Comparison of ENCODE assay signal across 8 cellular contexts in genomic region chr2:189580267-189580661, GRCh38. TPM values are rescaled to one million over a fixed set of nuclear protein-coding genes. Genes with fewer than 3 reads are reported as not detected.
DNase-seq lines count a peak whose midpoint lies in the region; ATAC-seq and TF ChIP-seq lines count a peak whose summit lies in the region.

No MANE protein-coding gene starts in this region.

- peak overlapping the region; percentile 98 for H2AFZ ChIP-seq in trophoblast cell (ENCODE audit: insufficient read depth, low read length, poor library complexity)

- H4K91ac ChIP-seq in trophoblast cell (ENCODE audit: low read depth, low read length), result peak overlapping the region; percentile 83

- no peaks in the 10 kb centered on the region for H3K4me1 Mint-ChIP-seq in MCF 10A (ENCODE audit: insufficient read depth, unreplicated experiment)
- peaks cover 24% of the 10 kb centered on the region for H3K4me1 Mint-ChIP-seq in activated T-helper 2 cell treated with anti-CD3 and anti-CD28 coated beads, Interferon-gamma antibody, Interleukin-2, Interleukin-4, amounts not matched to agents 10 μg/mL and 5 μg/mL and 100 μg/mL, durations not matched to agents 14 hours and 24 hours and 36 hours (ENCODE audit: low read depth)

- intact Hi-C loops in breast epithelium (cut with DNase I; ENCODE audit: low total_unique reads) (no loop called here), MCF 10A (cut with micrococcal nuclease) (no loop called here), left cardiac atrium (cut with DNase I) (no loop called here)
- intact Hi-C loops in activated T-helper 2 cell treated with anti-CD3 and anti-CD28 coated beads, Interferon-gamma antibody, Interleukin-2, Interleukin-4, amounts not matched to agents 10 μg/mL and 5 μg/mL and 100 μg/mL, durations not matched to agents 14 hours and 24 hours and 36 hours (cut with micrococcal nuclease), result loop anchor here (5.0 kb wide), 1 partner anchor 138 kb away; the partner anchor contains the start of gene WDR75

- H4K8ac ChIP-seq in trophoblast cell (ENCODE audit: low read depth, low read length), result peak overlapping the region; percentile 82

- no peak for TF ChIP-seq POLR2A in breast epithelium (IDR thresholded peaks at IDR 0.05)

- peak overlapping the region; percentile 91 for H2BK12ac ChIP-seq in trophoblast cell (ENCODE audit: low read length)

- no peaks in the 10 kb centered on the region for H3K36me3 Mint-ChIP-seq in MCF 10A (ENCODE audit: insufficient read depth, unreplicated experiment)
- no peaks in the 10 kb centered on the region for H3K36me3 Mint-ChIP-seq in activated T-helper 2 cell treated with anti-CD3 and anti-CD28 coated beads, Interferon-gamma antibody, Interleukin-2, Interleukin-4, amounts not matched to agents 10 μg/mL and 5 μg/mL and 100 μg/mL, durations not matched to agents 14 hours and 24 hours and 36 hours (ENCODE audit: low read depth)

- WGBS in trophoblast cell (ENCODE audit: extremely low coverage, insufficient coverage, insufficient read length), result no CpG with 5 or more reads among the region's 13 CpGs

- no peak overlapping the region for H3K9ac ChIP-seq in trophoblast cell (ENCODE audit: low read length)

- no peak for TF ChIP-seq CTCF in breast epithelium (IDR thresholded peaks at IDR 0.05)
- no peak for TF ChIP-seq CTCF in MCF 10A (IDR thresholded peaks at IDR 0.05; ENCODE audit: unreplicated experiment)

- H3K36me3 ChIP-seq in breast epithelium, result no peaks in the 10 kb centered on the region
- H3K36me3 ChIP-seq in trophoblast cell (ENCODE audit: control insufficient read depth in 1 of 2, insufficient read depth in 2 of 2, low read length in 2 of 2), result no peaks in the 10 kb centered on the region

- peaks cover 14% of the 10 kb centered on the region for H3K79me1 ChIP-seq in trophoblast cell (ENCODE audit: low read length)

- H3K4me1 ChIP-seq in breast epithelium (no peaks in the 10 kb centered on the region), trophoblast cell (ENCODE audit: control insufficient read depth in 1 of 2, insufficient read depth in 2 of 2, low read length in 2 of 2) (peaks cover 9 to 13% of the 10 kb centered on the region in 2 experiments)

- no peak overlapping the region for H3K27ac Mint-ChIP-seq in MCF 10A (ENCODE audit: low read depth, unreplicated experiment)
- H3K27ac Mint-ChIP-seq in activated T-helper 2 cell treated with anti-CD3 and anti-CD28 coated beads, Interferon-gamma antibody, Interleukin-2, Interleukin-4, amounts not matched to agents 10 μg/mL and 5 μg/mL and 100 μg/mL, durations not matched to agents 14 hours and 24 hours and 36 hours, result no peak overlapping the region

- H3K27me3 ChIP-seq in breast epithelium (no peaks in the 10 kb centered on the region), trophoblast cell (ENCODE audit: insufficient read depth, low read length) (no peaks in the 10 kb centered on the region)

- H3K14ac ChIP-seq in trophoblast cell (ENCODE audit: low read length), result peak overlapping the region; percentile 86

- peak overlapping the region; percentile 83 for H2BK5ac ChIP-seq in trophoblast cell (ENCODE audit: low read depth, low read length, poor library complexity)

- H3K27ac ChIP-seq in breast epithelium (peak overlapping the region; percentile 87 to 91), trophoblast cell (ENCODE audit: low read depth, low read length) (peak overlapping the region; percentile 83)

- peak overlapping the region; percentile 89 for H2AK5ac ChIP-seq in trophoblast cell (ENCODE audit: low read length)

- H3K4ac ChIP-seq in trophoblast cell (ENCODE audit: low read depth, low read length), result peak overlapping the region; percentile 64

- peak; percentile 21 to 39 for ATAC-seq in left cardiac atrium

- H3K4me3 Mint-ChIP-seq in MCF 10A (ENCODE audit: unreplicated experiment), result no peak overlapping the region
- H3K4me3 Mint-ChIP-seq in activated T-helper 2 cell treated with anti-CD3 and anti-CD28 coated beads, Interferon-gamma antibody, Interleukin-2, Interleukin-4, amounts not matched to agents 10 μg/mL and 5 μg/mL and 100 μg/mL, durations not matched to agents 14 hours and 24 hours and 36 hours (ENCODE audit: low read depth), result peak overlapping the region; percentile 76

- H4K12ac ChIP-seq in trophoblast cell (ENCODE audit: low read depth, low read length), result peak overlapping the region; percentile 96

- H3K9me3 Mint-ChIP-seq in MCF 10A (ENCODE audit: unreplicated experiment), result peaks cover 13% of the 10 kb centered on the region
- H3K9me3 Mint-ChIP-seq in activated T-helper 2 cell treated with anti-CD3 and anti-CD28 coated beads, Interferon-gamma antibody, Interleukin-2, Interleukin-4, amounts not matched to agents 10 μg/mL and 5 μg/mL and 100 μg/mL, durations not matched to agents 14 hours and 24 hours and 36 hours, result no peaks in the 10 kb centered on the region

- H3K23ac ChIP-seq in trophoblast cell (ENCODE audit: low read length), result no peak overlapping the region

- no TSS peak for BruUV-seq in MCF 10A (replicated peaks; lab: Mats Ljungman, UMichigan)

- DNase-seq in breast epithelium (ENCODE audit: low spot score in 2 of 2), result no peak
- no peak for DNase-seq in MCF 10A (ENCODE audit: unreplicated experiment)
- DNase-seq in NCI-H1105 (lab: John Stamatoyannopoulos, UW), result peak; percentile 35
- peak; percentile 18 for DNase-seq in activated T-helper 2 cell treated with anti-CD3 and anti-CD28 coated beads, Interferon-gamma antibody, Interleukin-2, Interleukin-4, amounts not matched to agents 10 μg/mL and 5 μg/mL and 100 μg/mL, durations not matched to agents 14 hours and 24 hours and 36 hours (ENCODE audit: low spot score)
- peak; percentile 48 for DNase-seq in left cardiac atrium
- peak in 1 of 2 donors; percentile 13 for DNase-seq in trophoblast cell
- no peak for DNase-seq in dermis blood vessel endothelial cell
- DNase-seq in foreskin melanocyte, result no peak

- peak overlapping the region; percentile 38 for H2BK120ac ChIP-seq in trophoblast cell (ENCODE audit: insufficient read depth, low read length, poor library complexity)

- H3K9me3 ChIP-seq in breast epithelium (no peaks in the 10 kb centered on the region), trophoblast cell (ENCODE audit: insufficient read depth, low read depth, low read length) (no peaks in the 10 kb centered on the region)

- CTCF ChIA-PET in MCF 10A (lab: Yijun Ruan, JAX), result no interaction called here

- H3K27me3 Mint-ChIP-seq in MCF 10A (ENCODE audit: insufficient read depth, unreplicated experiment), result no peaks in the 10 kb centered on the region
- H3K27me3 Mint-ChIP-seq in activated T-helper 2 cell treated with anti-CD3 and anti-CD28 coated beads, Interferon-gamma antibody, Interleukin-2, Interleukin-4, amounts not matched to agents 10 μg/mL and 5 μg/mL and 100 μg/mL, durations not matched to agents 14 hours and 24 hours and 36 hours (ENCODE audit: low read depth), result peaks cover 38% of the 10 kb centered on the region

- POLR2A ChIA-PET in MCF 10A (lab: Yijun Ruan, JAX), result interaction anchor here (0.7 to 1.0 kb wide), 2 partner anchors 36 to 103 kb away, joined by 3 to 4 read pairs; no protein-coding TSS in a partner anchor

- peak overlapping the region; percentile 62 for H3K4me2 ChIP-seq in trophoblast cell (ENCODE audit: low read length)

- peaks cover 9% of the 10 kb centered on the region for H3K79me2 ChIP-seq in trophoblast cell (ENCODE audit: control insufficient read depth, insufficient read depth, low read length, poor library complexity)

- H3K4me3 ChIP-seq in breast epithelium, result peak overlapping the region; percentile 64 to 81 (median 67)
- peak overlapping the region; percentile 54 for H3K4me3 ChIP-seq in trophoblast cell (ENCODE audit: low read depth, low read length)

- peak overlapping the region; percentile 92 for H3K18ac ChIP-seq in trophoblast cell (ENCODE audit: low read length)

RNA-seq across cellular contexts. Expression of gene SLC40A1, which starts 0.3 kb away (rescaled TPM):
- total RNA-seq in breast epithelium (100 to 1,000 TPM in 2 of 3 donors, 10 to 100 TPM in 1; 42.2 to 183 (median 162) TPM), MCF 10A (2022) (0.15 TPM in 1 of 2 replicates, not detected in the other), left cardiac atrium (10 to 100 TPM; 39.1 to 79.3 TPM), dermis blood vessel endothelial cell (98.0 and 113 TPM in 2 replicates)
- total RNA-seq in activated T-helper 2 cell treated with anti-CD3 and anti-CD28 coated beads, Interferon-gamma antibody, Interleukin-2, Interleukin-4, amounts not matched to agents 10 μg/mL and 5 μg/mL and 100 μg/mL, durations not matched to agents 14 hours and 24 hours and 36 hours, result 1.8 and 2.4 TPM in 2 replicates
- polyA plus RNA-seq in trophoblast cell (2013), result 313 and 338 TPM in 2 replicates

Comparison
In these comparisons a context has a peak if more than half of its experiments do, and no peak if none do; other contexts are left out.
1. RNA of gene SLC40A1, which starts 0.3 kb away (total RNA-seq): 42.2 to 183 TPM in breast epithelium, 98.0 to 113 TPM in dermis blood vessel endothelial cell and 39.1 to 79.3 TPM in left cardiac atrium; 1.8 to 2.4 TPM in activated T-helper 2 cell treated with anti-CD3 and anti-CD28 coated beads, Interferon-gamma antibody, Interleukin-2, Interleukin-4, amounts not matched to agents 10 μg/mL and 5 μg/mL and 100 μg/mL, durations not matched to agents 14 hours and 24 hours and 36 hours and 0.15 TPM in MCF 10A; every median in the first group is over 10 times any median in the second.
2. DNase-seq: peak in NCI-H1105 (single experiment), activated T-helper 2 cell treated with anti-CD3 and anti-CD28 coated beads, Interferon-gamma antibody, Interleukin-2, Interleukin-4, amounts not matched to agents 10 μg/mL and 5 μg/mL and 100 μg/mL, durations not matched to agents 14 hours and 24 hours and 36 hours (single experiment) and left cardiac atrium (single experiment); none in breast epithelium (0 of 2), MCF 10A (single experiment), dermis blood vessel endothelial cell (single experiment) and foreskin melanocyte (single experiment).